In the genomic region with DNA sequence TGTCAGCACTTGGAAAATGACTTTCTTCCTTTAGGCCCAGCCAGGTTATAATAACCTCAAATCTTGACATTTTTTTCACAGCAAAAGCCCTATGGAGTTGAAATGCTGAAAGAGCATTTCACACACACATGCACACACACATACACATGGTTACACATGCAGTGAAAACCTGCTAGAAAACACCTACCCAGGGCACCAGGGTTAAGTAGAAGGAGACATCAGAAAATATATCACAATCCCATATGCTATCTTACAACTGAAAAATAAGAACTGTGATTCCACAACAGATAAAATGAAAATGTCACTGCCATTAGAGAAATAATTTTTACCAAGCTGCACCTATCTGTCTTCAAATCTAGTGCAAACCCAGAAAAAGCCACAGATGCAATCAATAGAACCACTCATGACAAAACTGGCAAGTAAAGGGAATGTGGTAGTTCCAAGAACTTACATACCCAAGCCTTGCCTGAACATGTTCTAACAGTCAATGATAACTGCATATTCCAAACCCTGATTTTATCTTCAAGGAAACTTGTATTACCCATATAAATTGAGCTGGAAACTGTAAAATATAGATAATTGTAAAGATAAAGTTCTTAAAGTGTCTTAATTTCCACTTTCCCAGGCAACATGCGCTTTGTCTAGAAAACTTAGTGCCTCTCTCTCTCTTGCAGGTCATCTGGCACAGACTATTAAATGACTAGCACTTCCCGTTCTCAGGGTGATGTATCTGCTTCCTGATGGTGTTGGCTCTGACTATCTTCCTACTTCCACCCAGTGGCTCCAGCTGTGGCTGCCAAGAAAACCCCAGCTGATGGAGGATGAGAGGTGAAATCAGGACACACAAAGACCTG, we compare ENCODE assay signal across 10 cellular contexts.
DNase-seq lines count a peak whose midpoint lies in the region; ATAC-seq, FAIRE-seq and TF ChIP-seq lines count a peak whose summit lies in the region.
"Had no signal": no experiment of that assay in that cellular context is flagged by ENCODE, and none has a peak within 500 bp of the region (broad histone marks: within the 10 kb centered on the region; RNA-seq: fewer than 3 reads in every experiment).

No MANE protein-coding gene starts in this region.

- peak overlapping the region; percentile 48 for H3K4me3 Mint-ChIP-seq in activated T-helper 1 cell treated with anti-CD3 and anti-CD28 coated beads, Interleukin-12 subunit alpha, Interleukin-12 subunit beta, Interleukin-2, Interleukin-4 antibody, amounts not matched to agents 30 ng/mL and 10 ng/mL and 1 ng/mL, durations not matched to agents 14 hours and 24 hours and 36 hours

- no peaks in the 10 kb centered on the region for H3K36me3 ChIP-seq in ovary
- H3K36me3 ChIP-seq: SJSA1 had no signal

- ATAC-seq in left lobe of liver, result peak; percentile 61

- TF ChIP-seq EP300 in ovary (IDR thresholded peaks at IDR 0.05), result no peak

- H3K4me1 Mint-ChIP-seq in activated T-helper 1 cell treated with anti-CD3 and anti-CD28 coated beads, Interleukin-12 subunit alpha, Interleukin-12 subunit beta, Interleukin-2, Interleukin-4 antibody, amounts not matched to agents 30 ng/mL and 10 ng/mL and 1 ng/mL, durations not matched to agents 14 hours and 24 hours and 36 hours (ENCODE audit: low read depth), result peaks cover 54% of the 10 kb centered on the region

- H3K36me3 Mint-ChIP-seq in activated T-helper 1 cell treated with anti-CD3 and anti-CD28 coated beads, Interleukin-12 subunit alpha, Interleukin-12 subunit beta, Interleukin-2, Interleukin-4 antibody, amounts not matched to agents 30 ng/mL and 10 ng/mL and 1 ng/mL, durations not matched to agents 14 hours and 24 hours and 36 hours (ENCODE audit: low read depth), result peaks cover 8% of the 10 kb centered on the region

- no peak for TF ChIP-seq CTCF in ovary (IDR thresholded peaks at IDR 0.05)

- intact Hi-C loops in activated T-helper 1 cell treated with anti-CD3 and anti-CD28 coated beads, Interleukin-12 subunit alpha, Interleukin-12 subunit beta, Interleukin-2, Interleukin-4 antibody, amounts not matched to agents 30 ng/mL and 10 ng/mL and 1 ng/mL, durations not matched to agents 14 hours and 24 hours and 36 hours (cut with micrococcal nuclease), result loop anchor here (2.0 kb wide), 2 partner anchors 19 to 57 kb away; no protein-coding TSS in a partner anchor
- intact Hi-C loops in ovary (cut with DNase I), result no loop called here

- TF ChIP-seq POLR2A in ovary (IDR thresholded peaks at IDR 0.05), result no peak

- FAIRE-seq in HTR-8/SVneo (lab: Jason Lieb, UNC), result peak; percentile 38
- FAIRE-seq: islet of Langerhans had no signal

- no peaks in the 10 kb centered on the region for H3K9me3 ChIP-seq in ovary
- H3K9me3 ChIP-seq: SJSA1 had no signal

- H3K9me3 Mint-ChIP-seq in activated T-helper 1 cell treated with anti-CD3 and anti-CD28 coated beads, Interleukin-12 subunit alpha, Interleukin-12 subunit beta, Interleukin-2, Interleukin-4 antibody, amounts not matched to agents 30 ng/mL and 10 ng/mL and 1 ng/mL, durations not matched to agents 14 hours and 24 hours and 36 hours, result peaks cover 29% of the 10 kb centered on the region

- DNase-seq in CD1c-positive myeloid dendritic cell (ENCODE audit: extremely low spot score), result peak; percentile 68
- DNase-seq in HTR-8/SVneo (ENCODE audit: insufficient read length, low spot score), result no peak
- no peak for DNase-seq in activated T-helper 1 cell treated with anti-CD3 and anti-CD28 coated beads, Interleukin-12 subunit alpha, Interleukin-12 subunit beta, Interleukin-2, Interleukin-4 antibody, amounts not matched to agents 30 ng/mL and 10 ng/mL and 1 ng/mL, durations not matched to agents 14 hours and 24 hours and 36 hours (ENCODE audit: low spot score)
- no peak for DNase-seq in left lobe of liver (ENCODE audit: low spot score)
- no peak for DNase-seq in NCI-H2171 treated with DMSO at 0.1 percent for 48 hours (lab: John Stamatoyannopoulos, UW)
- no peak for DNase-seq in NCI-H2227 treated with DMSO at 0.1 percent for 48 hours (lab: John Stamatoyannopoulos, UW)
- no peak for DNase-seq in ovary
- no peak for DNase-seq in islet precursor cell

- no peaks in the 10 kb centered on the region for H3K27me3 ChIP-seq in ovary
- H3K27me3 ChIP-seq: SJSA1 had no signal

- H3K4me1 ChIP-seq in ovary (ENCODE audit: insufficient read depth), result no peaks in the 10 kb centered on the region

- no peak overlapping the region for H3K4me3 ChIP-seq in ovary
- H3K4me3 ChIP-seq: SJSA1 had no signal

- H3K27ac Mint-ChIP-seq in activated T-helper 1 cell treated with anti-CD3 and anti-CD28 coated beads, Interleukin-12 subunit alpha, Interleukin-12 subunit beta, Interleukin-2, Interleukin-4 antibody, amounts not matched to agents 30 ng/mL and 10 ng/mL and 1 ng/mL, durations not matched to agents 14 hours and 24 hours and 36 hours, result peak overlapping the region; percentile 88

- 44 to 52% (median 50%) methylated on average over 2 of the region's 2 CpGs for WGBS in ovary, 3 donors

- H3K27ac ChIP-seq in ovary, result no peak overlapping the region

- H3K27me3 Mint-ChIP-seq in activated T-helper 1 cell treated with anti-CD3 and anti-CD28 coated beads, Interleukin-12 subunit alpha, Interleukin-12 subunit beta, Interleukin-2, Interleukin-4 antibody, amounts not matched to agents 30 ng/mL and 10 ng/mL and 1 ng/mL, durations not matched to agents 14 hours and 24 hours and 36 hours (ENCODE audit: insufficient read depth), result no peaks in the 10 kb centered on the region
